ENCODE assay signal across 19 cellular contexts in the genomic region with DNA sequence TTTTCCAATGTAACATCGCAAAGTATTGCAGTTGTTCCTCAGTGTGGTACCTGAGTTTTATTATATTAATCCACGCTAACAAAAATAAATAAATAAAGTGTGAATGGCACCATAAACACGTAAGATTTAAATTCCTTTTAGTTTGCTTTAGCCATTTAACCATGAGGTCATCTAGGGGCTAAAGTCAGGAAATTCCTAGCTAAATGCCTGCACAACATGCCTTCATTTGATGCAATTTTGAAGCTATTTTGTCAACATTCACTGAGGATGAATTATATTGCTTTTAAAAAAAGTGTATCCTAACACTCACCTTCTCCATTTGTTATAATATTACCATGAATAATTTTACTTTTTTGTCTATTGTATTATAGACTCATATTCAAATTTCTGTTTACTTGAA.
A peak's percentile ranks its signal among the peaks of the same experiment; 100 is the strongest.
DNase-seq lines count a peak whose midpoint lies in the region; ATAC-seq, FAIRE-seq and TF ChIP-seq lines count a peak whose summit lies in the region.
"Had no signal": no experiment of that assay in that cellular context is flagged by ENCODE, and none has a peak within 500 bp of the region (broad histone marks: within the 10 kb centered on the region; RNA-seq: fewer than 3 reads in every experiment).

No MANE protein-coding gene starts in this region.

- WGBS in thyroid gland, 2 donors, result 71 to 83% methylated on average over 3 of the region's 3 CpGs

- FAIRE-seq in HTR-8/SVneo (lab: Jason Lieb, UNC), result no peak
- FAIRE-seq: D721Med, G401.6, GM12891, H1 had no signal

- H3K4me1 ChIP-seq in RWPE2 (ENCODE audit: insufficient read depth, poor library complexity, severe bottlenecking) (peaks cover 21% of the 10 kb centered on the region), thyroid gland (no peaks in the 10 kb centered on the region)

- ATAC-seq in RWPE2 (ENCODE audit: low read depth), result peak; percentile 57
- ATAC-seq in HG03342 (IDR thresholded peaks at IDR 0.05; ENCODE audit: unreplicated experiment), result no peak
- ATAC-seq in GM18861 (IDR thresholded peaks at IDR 0.05; ENCODE audit: unreplicated experiment), result no peak
- ATAC-seq: CD8-positive, alpha-beta T cell had no signal

- H3K4me3 ChIP-seq in RWPE2 (ENCODE audit: severe bottlenecking), result no peak overlapping the region
- no peak overlapping the region for H3K4me3 ChIP-seq in retinal pigment epithelial cell (ENCODE audit: low read length)
- H3K4me3 ChIP-seq in thyroid gland (replicated peaks in 1 of 3), result no peak overlapping the region

- TF ChIP-seq CTCF in RWPE2 (IDR thresholded peaks at IDR 0.05; ENCODE audit: poor library complexity, severe bottlenecking) (no peak), retinal pigment epithelial cell (conservative IDR thresholded peaks at IDR 0.05; ENCODE audit: low read depth, low read length) (no peak), thyroid gland (IDR thresholded peaks at IDR 0.05) (no peak)

- H3K27me3 ChIP-seq in RWPE2 (ENCODE audit: insufficient read depth, poor library complexity, severe bottlenecking) (no peaks in the 10 kb centered on the region), thyroid gland (no peaks in the 10 kb centered on the region)

- intact Hi-C loops in thyroid gland (cut with DNase I), result no loop called here

- DNase-seq in HTR-8/SVneo (ENCODE audit: insufficient read length, low spot score) (peak; percentile 5), RWPE2 (ENCODE audit: low spot score) (no peak), iris pigment epithelial cell (ENCODE audit: low read depth) (peak; percentile 50), retinal pigment epithelial cell (ENCODE audit: low read depth) (peak; percentile 20), thyroid gland (no peak)
- DNase-seq: CD8-positive, alpha-beta T cell; COR-L47; DMS153; DMS79 treated with DMSO at 0.1 percent for 48 hours; EL; HCEC 1CT; HFFc6; IMR-90 had no signal

- H3K27ac ChIP-seq in RWPE2 (ENCODE audit: poor library complexity, severe bottlenecking), result no peak overlapping the region
- no peak overlapping the region for H3K27ac ChIP-seq in thyroid gland

- TF ChIP-seq POLR2A in thyroid gland (IDR thresholded peaks at IDR 0.05), result no peak

- no peaks in the 10 kb centered on the region for H3K36me3 ChIP-seq in RWPE2 (ENCODE audit: low read depth)
- H3K36me3 ChIP-seq in thyroid gland, result no peaks in the 10 kb centered on the region

- H3K9me3 ChIP-seq in RWPE2 (ENCODE audit: severe bottlenecking) (no peaks in the 10 kb centered on the region), thyroid gland (no peaks in the 10 kb centered on the region)

Comparison
In these comparisons a context has a peak if more than half of its experiments do, and no peak if none do; other contexts are left out.
1. DNase-seq: peak in HTR-8/SVneo (single experiment), iris pigment epithelial cell (single experiment) and retinal pigment epithelial cell (single experiment); none in RWPE2 (single experiment) and thyroid gland (0 of 2).